In genomic region chr7:101882595-101883564, GRCh38 we compare ENCODE assay signal across 9 cellular contexts.
A peak's percentile ranks its signal among the peaks of the same experiment; 100 is the strongest.
DNase-seq lines count a peak whose midpoint lies in the region; ATAC-seq lines count a peak whose summit lies in the region.
"Had no signal": no experiment of that assay in that cellular context is flagged by ENCODE, and none has a peak within 500 bp of the region (broad histone marks: within the 10 kb centered on the region; RNA-seq: fewer than 3 reads in every experiment).

No MANE protein-coding gene starts in this region.

- WGBS in GM23248 (ENCODE audit: low coverage in 1 of 2, low lambda C conversion rate in 2 of 2, missing lambda C conversion rate in 2 of 2), 2 experiments, result 16 to 17% methylated on average over 18 of the region's 18 CpGs

- H3K36me3 ChIP-seq in GM23248 (ENCODE audit: low read depth), result no peaks in the 10 kb centered on the region

- peaks cover 0 to 2% (median 0%) of the 10 kb centered on the region in 3 donors for H3K27me3 Mint-ChIP-seq in immature natural killer cell (ENCODE audit: low read depth in 3 of 3)

- peaks cover 24% of the 10 kb centered on the region for H3F3A ChIP-seq in GM23248 (ENCODE audit: insufficient read depth)

- in situ Hi-C loops in GM23248 (cut with MboI), result no loop called here

- no peaks in the 10 kb centered on the region for H3K9me2 ChIP-seq in GM23248 (ENCODE audit: insufficient read depth)

- H4K20me1 ChIP-seq in GM23248 (ENCODE audit: insufficient read depth), result no peaks in the 10 kb centered on the region

- H3K9me3 ChIP-seq in GM23248 (ENCODE audit: low read depth), result no peaks in the 10 kb centered on the region

- H3K4me1 ChIP-seq in GM23248 (ENCODE audit: insufficient read depth), result peaks cover 27% of the 10 kb centered on the region

- H3K4me2 ChIP-seq in GM23248 (ENCODE audit: unreplicated experiment), result peak overlapping the region; percentile 87

- peak overlapping the region; percentile 8; the same call in 1 of the 2 replicates for H2AFZ ChIP-seq in GM23248

- DNase-seq in GM23248 (peak; percentile 100), NCI-H774 (lab: John Stamatoyannopoulos, UW) (peak; percentile 63), cerebellum (ENCODE audit: low spot score) (peak; percentile 43), kidney glomerular epithelial cell (lab: John Stamatoyannopoulos, UW) (peak; percentile 96), substantia nigra (lab: John Stamatoyannopoulos, UW) (peak in 29 of 49 donors; percentile 10 to 89 (median 31)), immature natural killer cell (no peak)

- H3K4me3 ChIP-seq in GM23248, result peak overlapping the region; percentile 56
- H3K4me3 ChIP-seq: SK-N-MC had no signal

- H3K4me1 Mint-ChIP-seq in immature natural killer cell, result peaks cover 21 to 39% of the 10 kb centered on the region in 2 donors

- peak overlapping the region; percentile 100 for H3K27ac ChIP-seq in GM23248
- peak overlapping the region; percentile 69 for H3K27ac ChIP-seq in substantia nigra (ENCODE audit: low read depth, low read length, poor library complexity, severe bottlenecking)
- H3K27ac ChIP-seq: SK-N-MC had no signal

- H3K79me2 ChIP-seq in GM23248 (ENCODE audit: insufficient read depth), result peaks cover 78% of the 10 kb centered on the region

- no peaks in the 10 kb centered on the region for H3K36me3 Mint-ChIP-seq in immature natural killer cell

- peak overlapping the region; percentile 97 for H3K9ac ChIP-seq in GM23248

- no peak overlapping the region for H3K4me3 Mint-ChIP-seq in immature natural killer cell

- ATAC-seq in GM18870 (IDR thresholded peaks at IDR 0.05; ENCODE audit: unreplicated experiment) (no peak), HG03460 (IDR thresholded peaks at IDR 0.05; ENCODE audit: unreplicated experiment) (no peak)

- H3K9me3 Mint-ChIP-seq in immature natural killer cell, result no peaks in the 10 kb centered on the region

- H3K27me3 ChIP-seq in GM23248 (replicated peaks; ENCODE audit: insufficient read depth), result no peaks in the 10 kb centered on the region

- H3K27ac Mint-ChIP-seq in immature natural killer cell, result no peak overlapping the region

Comparison
In these comparisons a context has a peak if more than half of its experiments do, and no peak if none do; other contexts are left out.
1. DNase-seq: peak in GM23248 (single experiment), NCI-H774 (single experiment), cerebellum (single experiment), kidney glomerular epithelial cell (single experiment) and substantia nigra (29 of 49); none in immature natural killer cell (0 of 3).